In the genomic region with DNA sequence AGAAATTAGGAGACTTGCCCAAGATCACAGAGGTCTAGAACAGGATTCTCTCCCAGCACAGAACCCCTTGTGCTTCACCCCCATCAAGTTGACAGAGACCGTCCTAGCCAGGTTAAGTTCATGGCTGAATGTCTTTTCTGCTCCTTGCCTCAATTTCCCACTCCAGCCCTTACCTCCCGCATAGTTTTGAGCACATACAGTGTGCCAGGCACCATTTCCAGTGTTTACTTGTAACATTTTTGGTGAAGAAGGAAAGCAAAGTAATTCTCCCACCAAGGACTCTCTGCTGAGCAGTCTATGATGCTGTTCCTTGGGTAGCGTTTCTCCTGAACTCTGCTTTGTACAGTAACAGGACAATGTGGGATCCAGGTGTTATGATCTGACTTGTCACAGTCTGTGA, we compare ENCODE assay signal across 9 cellular contexts. TPM values are rescaled to one million over a fixed set of nuclear protein-coding genes. Genes with fewer than 3 reads are reported as not detected.
A peak's percentile ranks its signal among the peaks of the same experiment; 100 is the strongest.
DNase-seq lines count a peak whose midpoint lies in the region; ATAC-seq and TF ChIP-seq lines count a peak whose summit lies in the region.
"Had no signal": no experiment of that assay in that cellular context is flagged by ENCODE, and none has a peak within 500 bp of the region (broad histone marks: within the 10 kb centered on the region; RNA-seq: fewer than 3 reads in every experiment).

No MANE protein-coding gene starts in this region.

- H3K27ac Mint-ChIP-seq in CD8-positive, alpha-beta T cell, result no peak overlapping the region

- TF ChIP-seq POLR2A in esophagus squamous epithelium (IDR thresholded peaks at IDR 0.05), result no peak

- peaks cover 35% of the 10 kb centered on the region for H3K36me3 Mint-ChIP-seq in CD8-positive, alpha-beta T cell

- POLR2A ChIA-PET in CD8-positive, alpha-beta T cell (lab: Charles Lee), result interaction anchor here (1.1 to 3.1 kb wide), 5 partner anchors 10 to 254 kb away, joined by 3 to 30 read pairs (median 6); a partner anchor contains a TSS

- no peak for ATAC-seq in CD8-positive, alpha-beta T cell

- TF ChIP-seq CTCF in CD8-positive, alpha-beta T cell (IDR thresholded peaks at IDR 0.05), result no peak
- TF ChIP-seq CTCF in esophagus squamous epithelium (IDR thresholded peaks at IDR 0.05) (no peak), parathyroid adenoma (IDR thresholded peaks at IDR 0.05) (no peak)

- H2AFZ ChIP-seq in parathyroid adenoma, result no peak overlapping the region

- DNase-seq in CD8-positive, alpha-beta T cell, result no peak
- DNase-seq in SJSA1 (ENCODE audit: low read depth in 1 of 2, low spot score in 2 of 2) (no peak), esophagus squamous epithelium (lab: John Stamatoyannopoulos, UW) (no peak), hepatic stellate cell (ENCODE audit: low spot score) (no peak), NCI-H1930 (lab: John Stamatoyannopoulos, UW) (no peak), UCSD-AML1 (lab: John Stamatoyannopoulos, UW; ENCODE audit: unreplicated experiment) (no peak)
- no peak for DNase-seq in activated CD8-positive, alpha-beta memory T cell treated with anti-CD3 and anti-CD28 coated beads, Interleukin-2, amount 50 U/mL, for 4 hours

- peak overlapping the region; percentile 90 for H3K4me3 Mint-ChIP-seq in CD8-positive, alpha-beta T cell

- H3K4me1 ChIP-seq in CD8-positive, alpha-beta T cell (ENCODE audit: insufficient read depth, low read length), result peaks cover 22% of the 10 kb centered on the region
- H3K4me1 ChIP-seq in SJSA1 (replicated peaks) (peaks cover 19% of the 10 kb centered on the region), esophagus squamous epithelium (peaks cover 8 to 54% (median 15%) of the 10 kb centered on the region in 3 donors), parathyroid adenoma (peaks cover 17% of the 10 kb centered on the region)

- H3K9ac ChIP-seq in parathyroid adenoma, result no peak overlapping the region

- CTCF ChIA-PET in CD8-positive, alpha-beta T cell (lab: Charles Lee), result interaction anchor here (0.9 to 6.6 kb wide), 6 partner anchors 8 to 301 kb away, joined by 3 to 40 read pairs (median 4); a partner anchor contains a TSS

- peaks cover 41% of the 10 kb centered on the region for H3K4me1 Mint-ChIP-seq in CD8-positive, alpha-beta T cell (ENCODE audit: low read depth)

- H3K79me2 ChIP-seq in parathyroid adenoma, result no peaks in the 10 kb centered on the region

- H3K9me3 Mint-ChIP-seq in CD8-positive, alpha-beta T cell, result no peaks in the 10 kb centered on the region

- H3K27ac ChIP-seq in CD8-positive, alpha-beta T cell (ENCODE audit: low read depth, low read length), result no peak overlapping the region
- H3K27ac ChIP-seq in SJSA1, result peak overlapping the region; percentile 55
- H3K27ac ChIP-seq in esophagus squamous epithelium, result peak overlapping the region; percentile 90 to 98 (median 94)
- no peak overlapping the region for H3K27ac ChIP-seq in parathyroid adenoma

- H3K36me3 ChIP-seq in CD8-positive, alpha-beta T cell (ENCODE audit: insufficient read depth, low read length), result peaks cover 15% of the 10 kb centered on the region
- H3K36me3 ChIP-seq in SJSA1, result peaks cover 22% of the 10 kb centered on the region
- peaks cover 8 to 32% (median 29%) of the 10 kb centered on the region in 3 donors for H3K36me3 ChIP-seq in esophagus squamous epithelium
- H3K36me3 ChIP-seq in parathyroid adenoma (ENCODE audit: control insufficient read depth, insufficient read depth, low read length), result no peaks in the 10 kb centered on the region

- H3K4me3 ChIP-seq in CD8-positive, alpha-beta T cell (ENCODE audit: low read depth, low read length), result no peak overlapping the region
- H3K4me3 ChIP-seq in SJSA1 (peak overlapping the region; percentile 57), esophagus squamous epithelium (peak overlapping the region; percentile 50 to 92 (median 87)), parathyroid adenoma (ENCODE audit: low read depth, low read length) (peak overlapping the region; percentile 89)

- 61 to 79% methylated on average over 3 of the region's 3 CpGs for WGBS in esophagus squamous epithelium, 2 donors

- intact Hi-C loops in CD8-positive, alpha-beta T cell (cut with DNase I, micrococcal nuclease), result loop anchor here in 1 of 2 experiments (2.0 kb wide), 1 partner anchor 15 kb away; no protein-coding TSS in a partner anchor
- intact Hi-C loops in esophagus squamous epithelium (cut with DNase I), result loop anchor here (10.0 kb wide), 1 partner anchor 235 kb away; a partner anchor contains a TSS

- no peaks in the 10 kb centered on the region for H3K27me3 Mint-ChIP-seq in CD8-positive, alpha-beta T cell (ENCODE audit: low read depth)

- H3K4me2 ChIP-seq in parathyroid adenoma (ENCODE audit: low read length), result peak overlapping the region; percentile 88

- no peaks in the 10 kb centered on the region for H3K9me3 ChIP-seq in CD8-positive, alpha-beta T cell (ENCODE audit: low read length)
- H3K9me3 ChIP-seq in SJSA1 (replicated peaks) (no peaks in the 10 kb centered on the region), esophagus squamous epithelium (no peaks in the 10 kb centered on the region), parathyroid adenoma (ENCODE audit: control insufficient read depth, low read length) (no peaks in the 10 kb centered on the region)

- no peaks in the 10 kb centered on the region for H3K27me3 ChIP-seq in CD8-positive, alpha-beta T cell (ENCODE audit: insufficient read depth, low read length)
- H3K27me3 ChIP-seq in SJSA1 (replicated peaks) (no peaks in the 10 kb centered on the region), esophagus squamous epithelium (no peaks in the 10 kb centered on the region), parathyroid adenoma (ENCODE audit: control insufficient read depth, insufficient read depth, low read length) (no peaks in the 10 kb centered on the region)

RNA-seq across cellular contexts. Expression of a gene that starts 1.2 kb away (rescaled TPM):
- total RNA-seq in CD8-positive, alpha-beta T cell, result 1 to 10 TPM; 7.9 to 8.3 TPM
- total RNA-seq in SJSA1 (2014; rRNA removed; shearing (Covaris generic)), result 7.1 and 7.3 TPM in 2 replicates
- total RNA-seq in esophagus squamous epithelium, result 10 to 100 TPM; 22.9 to 45.4 (median 30.1) TPM

RNA-seq across cellular contexts. Expression of a gene that starts 10.3 kb away (rescaled TPM):
- 10 to 100 TPM; 27.2 to 35.6 TPM for total RNA-seq in CD8-positive, alpha-beta T cell
- total RNA-seq in SJSA1 (2014; rRNA removed; shearing (Covaris generic)), result 282 and 328 TPM in 2 replicates
- 100 to 1,000 TPM; 174 to 280 (median 225) TPM for total RNA-seq in esophagus squamous epithelium

RNA-seq across cellular contexts. Expression of a gene that starts 44.8 kb away (rescaled TPM):
- total RNA-seq in CD8-positive, alpha-beta T cell, result not detected
- total RNA-seq in SJSA1 (2014; rRNA removed; shearing (Covaris generic)), result not detected in 2 replicates
- not detected for total RNA-seq in esophagus squamous epithelium
- total RNA-seq: T-helper 2 cell treated with Interferon-gamma antibody and Interleukin-4, amounts not matched to agents 100 ng/mL and 5 ng/mL, for 36 hours had no signal

Comparison
In these comparisons a context has a peak if more than half of its experiments do, and no peak if none do; other contexts are left out.
1. H3K27ac ChIP-seq: peak in SJSA1 (single experiment) and esophagus squamous epithelium (4 of 4); none in CD8-positive, alpha-beta T cell (single experiment) and parathyroid adenoma (single experiment).